Comparison of ENCODE assay signal across 18 cellular contexts in the genomic region with DNA sequence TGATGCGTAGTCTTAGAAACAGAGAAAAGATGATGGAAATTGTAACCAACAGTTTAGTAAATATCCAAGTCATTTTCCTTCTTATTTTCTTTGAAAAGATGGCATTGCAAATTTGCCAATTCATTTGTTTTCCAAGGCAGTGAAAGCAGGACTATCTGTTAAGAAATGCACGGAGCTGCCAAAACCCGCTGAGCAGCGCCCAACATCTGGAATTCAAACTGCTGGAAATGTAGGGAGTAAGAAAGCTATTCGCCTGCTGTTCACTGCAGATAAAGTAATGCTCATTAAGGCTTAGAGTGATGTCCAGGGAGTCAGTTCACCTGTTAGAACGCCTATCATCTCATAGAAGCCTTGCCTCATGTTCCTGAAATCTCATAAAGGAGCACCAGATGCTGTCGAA.
DNase-seq lines count a peak whose midpoint lies in the region; ATAC-seq, FAIRE-seq and TF ChIP-seq lines count a peak whose summit lies in the region.
"Had no signal": no experiment of that assay in that cellular context is flagged by ENCODE, and none has a peak within 500 bp of the region (broad histone marks: within the 10 kb centered on the region; RNA-seq: fewer than 3 reads in every experiment).

No MANE protein-coding gene starts in this region.

- peaks cover 3% of the 10 kb centered on the region for H3K27me3 Mint-ChIP-seq in progenitor cell of endocrine pancreas

- peaks cover 37% of the 10 kb centered on the region for H3K27me3 ChIP-seq in RWPE2 (ENCODE audit: insufficient read depth, poor library complexity, severe bottlenecking)
- H3K27me3 ChIP-seq: BLaER1 had no signal

- H3K4me1 Mint-ChIP-seq in progenitor cell of endocrine pancreas (ENCODE audit: low read depth): no peaks in the 10 kb centered on the region
- H3K4me1 Mint-ChIP-seq: CD8-positive, alpha-beta memory T cell had no signal

- H3K36me3 ChIP-seq in RWPE2 (ENCODE audit: low read depth): no peaks in the 10 kb centered on the region
- H3K36me3 ChIP-seq: BLaER1 had no signal

- H3K4me3 Mint-ChIP-seq in progenitor cell of endocrine pancreas (ENCODE audit: low read depth): no peak overlapping the region
- H3K4me3 Mint-ChIP-seq: CD8-positive, alpha-beta memory T cell had no signal

- peaks cover 8% of the 10 kb centered on the region for H3K9me3 Mint-ChIP-seq in progenitor cell of endocrine pancreas (ENCODE audit: low read depth)

- FAIRE-seq in urothelium cell line (lab: Jason Lieb, UNC): peak; percentile 30
- FAIRE-seq: GM12892, H54 had no signal

- DNase-seq in NCI-H2171 treated with DMSO at 0.1 percent for 48 hours (lab: John Stamatoyannopoulos, UW): peak; percentile 14
- DNase-seq in NCI-H2171 (lab: John Stamatoyannopoulos, UW): no peak
- DNase-seq in RWPE2 (ENCODE audit: low spot score): no peak
- DNase-seq in fibroblast of peridontal ligament (ENCODE audit: extremely low read depth): peak; percentile 30
- no peak for DNase-seq in urothelium cell line (ENCODE audit: low spot score)
- no peak for DNase-seq in progenitor cell of endocrine pancreas (ENCODE audit: low spot score, unreplicated experiment)
- DNase-seq in occipital lobe (lab: John Stamatoyannopoulos, UW): no peak
- DNase-seq: AML-193; Caco-2; CD8-positive, alpha-beta memory T cell; DND-41; GDM1 had no signal

- no peaks in the 10 kb centered on the region for H3K9me3 ChIP-seq in RWPE2 (ENCODE audit: severe bottlenecking)
- H3K9me3 ChIP-seq: BLaER1 had no signal

- no peak overlapping the region for H3K4me3 ChIP-seq in RWPE2 (ENCODE audit: severe bottlenecking)
- H3K4me3 ChIP-seq: BLaER1 had no signal

- no peaks in the 10 kb centered on the region for H3K36me3 Mint-ChIP-seq in progenitor cell of endocrine pancreas (ENCODE audit: insufficient read depth)
- H3K36me3 Mint-ChIP-seq: CD8-positive, alpha-beta memory T cell had no signal

- H3K4me1 ChIP-seq in RWPE2 (ENCODE audit: insufficient read depth, poor library complexity, severe bottlenecking): no peaks in the 10 kb centered on the region
- H3K4me1 ChIP-seq: BLaER1, Caco-2 had no signal

- H3K27ac ChIP-seq in RWPE2 (ENCODE audit: poor library complexity, severe bottlenecking): no peak overlapping the region
- H3K27ac ChIP-seq: 22Rv1, BLaER1, HL-60 had no signal

- ATAC-seq in RWPE2 (ENCODE audit: low read depth): 0 out of 3 replicates have a peak, but pooled peaks have one; percentile 13
- ATAC-seq: HCT116 had no signal

- TF ChIP-seq CTCF in RWPE2 (IDR thresholded peaks at IDR 0.05; ENCODE audit: poor library complexity, severe bottlenecking) (no peak), progenitor cell of endocrine pancreas (IDR thresholded peaks at IDR 0.05; ENCODE audit: unreplicated experiment) (no peak)

- H3K27ac Mint-ChIP-seq in progenitor cell of endocrine pancreas: no peak overlapping the region
- H3K27ac Mint-ChIP-seq: CD8-positive, alpha-beta memory T cell had no signal

Comparison
In these comparisons a context has a peak if more than half of its experiments do, and no peak if none do; other contexts are left out.
1. DNase-seq: peak in NCI-H2171 treated with DMSO at 0.1 percent for 48 hours (single experiment) and fibroblast of peridontal ligament (single experiment); none in NCI-H2171 (single experiment), RWPE2 (single experiment), urothelium cell line (single experiment), progenitor cell of endocrine pancreas (single experiment) and occipital lobe (single experiment).